Comparison of ENCODE assay signal across 1 cellular context in genomic region chr5:35651002-35651756, GRCh38.
TF ChIP-seq lines count a peak whose summit lies in the region.

No MANE protein-coding gene starts in this region.

TF ChIP-seq in HepG2, 621 proteins besides CTCF, POLR2A, EP300 and RAD21 (continued from another document):
- TF ChIP-seq, protein P1, sequence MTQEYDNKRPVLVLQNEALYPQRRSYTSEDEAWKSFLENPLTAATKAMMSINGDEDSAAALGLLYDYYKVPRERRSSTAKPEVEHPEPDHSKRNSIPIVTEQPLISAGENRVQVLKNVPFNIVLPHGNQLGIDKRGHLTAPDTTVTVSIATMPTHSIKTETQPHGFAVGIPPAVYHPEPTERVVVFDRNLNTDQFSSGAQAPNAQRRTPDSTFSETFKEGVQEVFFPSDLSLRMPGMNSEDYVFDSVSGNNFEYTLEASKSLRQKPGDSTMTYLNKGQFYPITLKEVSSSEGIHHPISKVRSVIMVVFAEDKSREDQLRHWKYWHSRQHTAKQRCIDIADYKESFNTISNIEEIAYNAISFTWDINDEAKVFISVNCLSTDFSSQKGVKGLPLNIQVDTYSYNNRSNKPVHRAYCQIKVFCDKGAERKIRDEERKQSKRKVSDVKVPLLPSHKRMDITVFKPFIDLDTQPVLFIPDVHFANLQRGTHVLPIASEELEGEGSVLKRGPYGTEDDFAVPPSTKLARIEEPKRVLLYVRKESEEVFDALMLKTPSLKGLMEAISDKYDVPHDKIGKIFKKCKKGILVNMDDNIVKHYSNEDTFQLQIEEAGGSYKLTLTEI (CRISPR knock-in tag; conservative IDR thresholded peaks at IDR 0.05): no peak
- TF ChIP-seq TCF7 (IDR thresholded peaks at IDR 0.05; ENCODE audit: low read depth) (no peak), STAG1 (CRISPR knock-in tag; IDR thresholded peaks at IDR 0.05) (peak; percentile 56)
